ENCODE assay signal across 21 cellular contexts in the genomic region with DNA sequence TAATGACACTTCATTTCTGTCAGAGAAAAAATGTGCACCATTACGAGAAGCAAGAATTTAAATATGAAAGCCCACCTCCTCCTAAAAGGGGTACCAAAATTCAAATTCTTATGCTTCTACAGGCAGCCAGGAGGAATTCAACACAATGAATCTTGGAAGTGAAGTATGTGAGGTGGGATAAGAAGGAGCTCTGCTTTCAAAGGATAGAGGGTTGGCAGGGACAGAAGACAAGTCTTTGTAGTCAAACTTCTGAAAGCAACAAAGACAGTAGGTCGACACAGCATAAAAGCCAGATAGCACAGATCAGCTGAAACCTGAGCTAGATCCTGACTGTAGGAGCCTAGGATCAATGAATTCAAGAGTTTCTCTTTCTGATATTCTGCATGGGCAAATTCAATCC. TPM values are rescaled to one million over a fixed set of nuclear protein-coding genes. Genes with fewer than 3 reads are reported as not detected.
A peak's percentile ranks its signal among the peaks of the same experiment; 100 is the strongest.
DNase-seq lines count a peak whose midpoint lies in the region; ATAC-seq and TF ChIP-seq lines count a peak whose summit lies in the region.
"Had no signal": no experiment of that assay in that cellular context is flagged by ENCODE, and none has a peak within 500 bp of the region (broad histone marks: within the 10 kb centered on the region; RNA-seq: fewer than 3 reads in every experiment).

No MANE protein-coding gene starts in this region.

- peaks cover 38% of the 10 kb centered on the region for H3K4me1 Mint-ChIP-seq in GM23338
- peaks cover 20% of the 10 kb centered on the region for H3K4me1 Mint-ChIP-seq in endodermal cell
- peaks cover 8% of the 10 kb centered on the region for H3K4me1 Mint-ChIP-seq in neural progenitor cell

- no peaks in the 10 kb centered on the region for H3K9me3 Mint-ChIP-seq in GM23338
- H3K9me3 Mint-ChIP-seq in endodermal cell, result peaks cover 4% of the 10 kb centered on the region
- no peaks in the 10 kb centered on the region for H3K9me3 Mint-ChIP-seq in neural progenitor cell
- H3K9me3 Mint-ChIP-seq: CD4-positive, alpha-beta memory T cell; HFFc6 had no signal

- H3K27ac Mint-ChIP-seq in GM23338 (0 out of 2 replicates have a peak overlapping the region, but pooled peaks have one; percentile 13), endodermal cell (peak overlapping the region; percentile 24), neural progenitor cell (no peak overlapping the region)
- H3K27ac Mint-ChIP-seq: HFFc6 had no signal

- H3K4me1 ChIP-seq in GM23338 (ENCODE audit: insufficient read depth), result peaks cover 31% of the 10 kb centered on the region
- H3K4me1 ChIP-seq in HUES48 (ENCODE audit: control insufficient read depth, insufficient read depth, low read length), result peaks cover 32% of the 10 kb centered on the region
- peaks cover 3% of the 10 kb centered on the region for H3K4me1 ChIP-seq in endodermal cell (ENCODE audit: control insufficient read depth, insufficient read depth, low read length)
- peaks cover 24% of the 10 kb centered on the region for H3K4me1 ChIP-seq in neural progenitor cell

- H3K4me2 ChIP-seq in GM23338 (no peak overlapping the region; the same call in 1 of the 2 replicates), neural progenitor cell (peak overlapping the region; percentile 50)
- H3K4me2 ChIP-seq: A549 had no signal

- H3K9me2 ChIP-seq in GM23338 (ENCODE audit: insufficient read depth), result no peaks in the 10 kb centered on the region

- H3K27me3 ChIP-seq in GM23338 (ENCODE audit: insufficient read depth), result no peaks in the 10 kb centered on the region
- H3K27me3 ChIP-seq in HUES48 (ENCODE audit: control insufficient read depth, insufficient read depth, low read length), result no peaks in the 10 kb centered on the region
- no peaks in the 10 kb centered on the region for H3K27me3 ChIP-seq in endodermal cell (ENCODE audit: control insufficient read depth, insufficient read depth, low read length, poor library complexity, severe bottlenecking)
- no peaks in the 10 kb centered on the region for H3K27me3 ChIP-seq in neural progenitor cell

- no peaks in the 10 kb centered on the region for H3F3A ChIP-seq in GM23338 (replicated peaks; ENCODE audit: low read depth)
- H3F3A ChIP-seq in neural progenitor cell (ENCODE audit: low read depth), result no peaks in the 10 kb centered on the region

- H3K36me3 Mint-ChIP-seq in GM23338 (ENCODE audit: low read depth), result peaks cover 38% of the 10 kb centered on the region
- H3K36me3 Mint-ChIP-seq in endodermal cell (ENCODE audit: low read depth), result peaks cover 60% of the 10 kb centered on the region
- peaks cover 29% of the 10 kb centered on the region for H3K36me3 Mint-ChIP-seq in neural progenitor cell

- H3K4me3 Mint-ChIP-seq in GM23338 (no peak overlapping the region), endodermal cell (no peak overlapping the region), neural progenitor cell (no peak overlapping the region)
- H3K4me3 Mint-ChIP-seq: CD4-positive, alpha-beta memory T cell; HFFc6 had no signal

- H3K36me3 ChIP-seq in GM23338 (ENCODE audit: insufficient read depth) (peaks cover 4% of the 10 kb centered on the region; the same call in 1 of the 2 replicates), HUES48 (ENCODE audit: control insufficient read depth, insufficient read depth, low read length) (peaks cover 45% of the 10 kb centered on the region), endodermal cell (ENCODE audit: control insufficient read depth, insufficient read depth, low read length) (peaks cover 73% of the 10 kb centered on the region), neural progenitor cell (peaks cover 3% of the 10 kb centered on the region)

- H3K79me2 ChIP-seq in GM23338 (replicated peaks; ENCODE audit: insufficient read depth) (peaks cover 43% of the 10 kb centered on the region), neural progenitor cell (ENCODE audit: low read depth) (peaks cover 49% of the 10 kb centered on the region)

- H3K27me3 Mint-ChIP-seq in GM23338 (ENCODE audit: insufficient read depth, low read depth, poor library complexity), result no peaks in the 10 kb centered on the region
- H3K27me3 Mint-ChIP-seq in endodermal cell (ENCODE audit: insufficient read depth), result no peaks in the 10 kb centered on the region
- peaks cover 4% of the 10 kb centered on the region for H3K27me3 Mint-ChIP-seq in neural progenitor cell (ENCODE audit: insufficient read depth, low read depth)
- H3K27me3 Mint-ChIP-seq: CD4-positive, alpha-beta memory T cell had no signal

- H3K9ac ChIP-seq in HUES48 (ENCODE audit: low read depth, low read length) (no peak overlapping the region), endodermal cell (ENCODE audit: extremely low read depth, low read length, poor library complexity, severe bottlenecking) (no peak overlapping the region), neural progenitor cell (no peak overlapping the region)
- H3K9ac ChIP-seq: GM23248 had no signal

- DNase-seq in GM23338 (ENCODE audit: low spot score) (peak; percentile 32), endodermal cell (no peak), neural progenitor cell (ENCODE audit: low spot score) (peak; percentile 28)
- no peak for DNase-seq in activated CD4-positive, CD25-positive, alpha-beta regulatory T cell treated with anti-CD3 and anti-CD28 coated beads, Interleukin-2, amount 50 U/mL, for 72 hours
- DNase-seq: 8988T; ACHN; AML-193; C1 segment of cervical spinal cord; Calu3; CD4-positive, alpha-beta memory T cell; COR-L47; DMS53; DMS79 treated with DMSO at 0.1 percent for 48 hours; GF-D8; GM23248; HFFc6 had no signal

- WGBS in endodermal cell (ENCODE audit: insufficient coverage in 1 of 2, insufficient read length in 1 of 2), 2 experiments, result 27 to 87% methylated on average over 1 to 2 of the region's 2 CpGs

- no peaks in the 10 kb centered on the region for H4K20me1 ChIP-seq in GM23338 (replicated peaks; ENCODE audit: insufficient read depth)
- H4K20me1 ChIP-seq in neural progenitor cell (ENCODE audit: low read depth), result peaks cover 8% of the 10 kb centered on the region

- H3K4me3 ChIP-seq in GM23338, result no peak overlapping the region
- H3K4me3 ChIP-seq in HUES48 (ENCODE audit: low read depth, low read length), result no peak overlapping the region
- H3K4me3 ChIP-seq in endodermal cell (ENCODE audit: low read length), result no peak overlapping the region
- peak overlapping the region; percentile 10 for H3K4me3 ChIP-seq in neural progenitor cell
- H3K4me3 ChIP-seq: A549, GM23248, HAP-1 had no signal

- H2AFZ ChIP-seq in GM23338, result no peak overlapping the region
- H2AFZ ChIP-seq in neural progenitor cell (replicated peaks), result no peak overlapping the region
- H2AFZ ChIP-seq: GM23248 had no signal

- H3K9me3 ChIP-seq in HUES48 (ENCODE audit: control insufficient read depth, insufficient read depth, low read length) (no peaks in the 10 kb centered on the region), endodermal cell (ENCODE audit: control insufficient read depth, low read length) (peaks cover 3% of the 10 kb centered on the region), neural progenitor cell (ENCODE audit: low read depth) (no peaks in the 10 kb centered on the region)
- H3K9me3 ChIP-seq: A549, HAP-1 had no signal

- H3K27ac ChIP-seq in GM23338 (ENCODE audit: low read depth) (no peak overlapping the region), HUES48 (ENCODE audit: low read depth, low read length) (peak overlapping the region; percentile 7), endodermal cell (ENCODE audit: low read depth, low read length) (no peak overlapping the region), neural progenitor cell (peak overlapping the region; percentile 17)
- H3K27ac ChIP-seq: A549, GM23248 had no signal

- TF ChIP-seq CTCF in GM23338 (conservative IDR thresholded peaks at IDR 0.05; ENCODE audit: low read depth in 2 of 2) (no peak), endodermal cell (conservative IDR thresholded peaks at IDR 0.05) (no peak), neural progenitor cell (IDR thresholded peaks at IDR 0.05) (no peak)

- ATAC-seq in GM23338 (peak; percentile 80), SK-N-SH treated with all-trans-retinoic acid at 6 μM for 48 hours (no peak), GM19452 (IDR thresholded peaks at IDR 0.05; ENCODE audit: unreplicated experiment) (no peak)
- ATAC-seq: A549 had no signal

TF ChIP-seq in SK-N-SH treated with all-trans-retinoic acid at 6 μM for 48 hours, 23 proteins besides CTCF, POLR2A, EP300 and RAD21 (continues in another document):
- TF ChIP-seq ISL1 (CRISPR knock-in tag; IDR thresholded peaks at IDR 0.05) (no peak), ZC3H10 (CRISPR knock-in tag; IDR thresholded peaks at IDR 0.05) (no peak)
- TF ChIP-seq, protein P1, sequence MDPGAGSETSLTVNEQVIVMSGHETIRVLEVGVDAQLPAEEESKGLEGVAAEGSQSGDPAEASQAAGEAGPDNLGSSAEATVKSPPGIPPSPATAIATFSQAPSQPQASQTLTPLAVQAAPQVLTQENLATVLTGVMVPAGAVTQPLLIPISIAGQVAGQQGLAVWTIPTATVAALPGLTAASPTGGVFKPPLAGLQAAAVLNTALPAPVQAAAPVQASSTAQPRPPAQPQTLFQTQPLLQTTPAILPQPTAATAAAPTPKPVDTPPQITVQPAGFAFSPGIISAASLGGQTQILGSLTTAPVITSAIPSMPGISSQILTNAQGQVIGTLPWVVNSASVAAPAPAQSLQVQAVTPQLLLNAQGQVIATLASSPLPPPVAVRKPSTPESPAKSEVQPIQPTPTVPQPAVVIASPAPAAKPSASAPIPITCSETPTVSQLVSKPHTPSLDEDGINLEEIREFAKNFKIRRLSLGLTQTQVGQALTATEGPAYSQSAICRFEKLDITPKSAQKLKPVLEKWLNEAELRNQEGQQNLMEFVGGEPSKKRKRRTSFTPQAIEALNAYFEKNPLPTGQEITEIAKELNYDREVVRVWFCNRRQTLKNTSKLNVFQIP (CRISPR knock-in tag; IDR thresholded peaks at IDR 0.05; ENCODE audit: borderline replicate concordance, low read depth), result no peak
- TF ChIP-seq, protein P2, sequence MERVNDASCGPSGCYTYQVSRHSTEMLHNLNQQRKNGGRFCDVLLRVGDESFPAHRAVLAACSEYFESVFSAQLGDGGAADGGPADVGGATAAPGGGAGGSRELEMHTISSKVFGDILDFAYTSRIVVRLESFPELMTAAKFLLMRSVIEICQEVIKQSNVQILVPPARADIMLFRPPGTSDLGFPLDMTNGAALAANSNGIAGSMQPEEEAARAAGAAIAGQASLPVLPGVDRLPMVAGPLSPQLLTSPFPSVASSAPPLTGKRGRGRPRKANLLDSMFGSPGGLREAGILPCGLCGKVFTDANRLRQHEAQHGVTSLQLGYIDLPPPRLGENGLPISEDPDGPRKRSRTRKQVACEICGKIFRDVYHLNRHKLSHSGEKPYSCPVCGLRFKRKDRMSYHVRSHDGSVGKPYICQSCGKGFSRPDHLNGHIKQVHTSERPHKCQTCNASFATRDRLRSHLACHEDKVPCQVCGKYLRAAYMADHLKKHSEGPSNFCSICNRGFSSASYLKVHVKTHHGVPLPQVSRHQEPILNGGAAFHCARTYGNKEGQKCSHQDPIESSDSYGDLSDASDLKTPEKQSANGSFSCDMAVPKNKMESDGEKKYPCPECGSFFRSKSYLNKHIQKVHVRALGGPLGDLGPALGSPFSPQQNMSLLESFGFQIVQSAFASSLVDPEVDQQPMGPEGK (CRISPR knock-in tag; IDR thresholded peaks at IDR 0.05; ENCODE audit: borderline replicate concordance), result no peak

RNA-seq across cellular contexts. Expression of a gene that starts 17.4 kb away (rescaled TPM):
- total RNA-seq in GM23338 (2014; rRNA removed; shearing (Covaris generic)), result 40.9 and 45.7 TPM in 2 replicates
- polyA plus RNA-seq in GM23338 (2016; fragmentation: Nextera tagmentation; extraction: Ambion mirVana), result 50.9 and 62.0 TPM in 2 replicates
- total RNA-seq in endodermal cell (10 to 100 TPM; 45.8 to 53.7 TPM), neural progenitor cell (ENCODE audit: low replicate concordance) (41.9 and 53.0 TPM in 2 replicates)
- polyA plus RNA-seq in endodermal cell (2013, experiment 1 of 2), result 47.8 TPM
- polyA plus RNA-seq in endodermal cell (2013, experiment 2 of 2), result 48.5 TPM

Comparison
In these comparisons a context has a peak if more than half of its experiments do, and no peak if none do; other contexts are left out.
1. DNase-seq: peak in GM23338 (single experiment) and neural progenitor cell (single experiment); none in endodermal cell (single experiment) and activated CD4-positive, CD25-positive, alpha-beta regulatory T cell treated with anti-CD3 and anti-CD28 coated beads, Interleukin-2, amount 50 U/mL, for 72 hours (single experiment).
2. H3K27ac ChIP-seq: peak in HUES48 (single experiment) and neural progenitor cell (single experiment); none in GM23338 (single experiment) and endodermal cell (single experiment).